ENCODE assay signal across 8 cellular contexts in genomic region chr1:230067871-230068814, GRCh38. TPM values are rescaled to one million over a fixed set of nuclear protein-coding genes. Genes with fewer than 3 reads are reported as not detected.
DNase-seq lines count a peak whose midpoint lies in the region; ATAC-seq and TF ChIP-seq lines count a peak whose summit lies in the region.

No MANE protein-coding gene starts in this region.

- no peak for TF ChIP-seq EP300 in suprapubic skin (IDR thresholded peaks at IDR 0.05)

- 3% methylated on average over 31 of the region's 65 CpGs for WGBS in suprapubic skin

- H3K36me3 ChIP-seq in KOPT-K1 (ENCODE audit: insufficient read depth, low read length) (no peaks in the 10 kb centered on the region; the same call in 1 of the 2 replicates), suprapubic skin (no peaks in the 10 kb centered on the region)

- DNase-seq in EH (ENCODE audit: low read depth) (peak; percentile 47), erythroblast (lab: John Stamatoyannopoulos, UW) (peak; percentile 58 to 72), suprapubic skin (ENCODE audit: low spot score in 2 of 2) (peak in 1 of 2 donors; percentile 68)
- DNase-seq in activated CD8-positive, alpha-beta memory T cell treated with anti-CD3 and anti-CD28 coated beads, Interleukin-2, amount 50 U/mL, for 4 hours = peak; percentile 27

- H3K27me3 ChIP-seq in mononuclear cell (ENCODE audit: insufficient read depth, low read length) = no peaks in the 10 kb centered on the region
- no peaks in the 10 kb centered on the region for H3K27me3 ChIP-seq in suprapubic skin

- ATAC-seq in GM18909 (IDR thresholded peaks at IDR 0.05; ENCODE audit: poor library complexity, unreplicated experiment) (no peak), GM19395 (IDR thresholded peaks at IDR 0.05; ENCODE audit: unreplicated experiment) (no peak)

- no peak for TF ChIP-seq CTCF in suprapubic skin (IDR thresholded peaks at IDR 0.05)

- peak overlapping the region; percentile 91 for H3K27ac ChIP-seq in KOPT-K1 (ENCODE audit: low read depth, low read length, poor library complexity, severe bottlenecking)
- peak overlapping the region; percentile 92 for H3K27ac ChIP-seq in suprapubic skin

- H3K4me1 ChIP-seq in mononuclear cell (ENCODE audit: insufficient read depth, low read length) = peaks cover 31% of the 10 kb centered on the region
- H3K4me1 ChIP-seq in suprapubic skin = peaks cover 35% of the 10 kb centered on the region

- peaks cover 14% of the 10 kb centered on the region for H3K9me3 ChIP-seq in KOPT-K1 (ENCODE audit: insufficient read depth, low read length, poor library complexity, severe bottlenecking)
- no peaks in the 10 kb centered on the region for H3K9me3 ChIP-seq in mononuclear cell (ENCODE audit: low read depth, low read length)
- no peaks in the 10 kb centered on the region for H3K9me3 ChIP-seq in suprapubic skin

- TF ChIP-seq POLR2A in erythroblast (IDR thresholded peaks at IDR 0.05; ENCODE audit: low read length) (no peak), suprapubic skin (IDR thresholded peaks at IDR 0.05) (no peak)

- H3K4me3 ChIP-seq in mononuclear cell (ENCODE audit: low read length) (peak overlapping the region; percentile 69), suprapubic skin (peak overlapping the region; percentile 66)

RNA-seq across cellular contexts. Expression of gene GALNT2, which starts 1.1 kb away (rescaled TPM):
- total RNA-seq in mononuclear cell (17.2 TPM), suprapubic skin (10 to 100 TPM; 24.1 to 40.2 (median 36.4) TPM)
